Comparison of ENCODE assay signal across 9 cellular contexts in genomic region chr6:142872376-142872775, GRCh38.
DNase-seq lines count a peak whose midpoint lies in the region; ATAC-seq and TF ChIP-seq lines count a peak whose summit lies in the region.
"Had no signal": no experiment of that assay in that cellular context is flagged by ENCODE, and none has a peak within 500 bp of the region (broad histone marks: within the 10 kb centered on the region; RNA-seq: fewer than 3 reads in every experiment).

No MANE protein-coding gene starts in this region.

- no peak for ATAC-seq in HG03521 (IDR thresholded peaks at IDR 0.05; ENCODE audit: unreplicated experiment)

- H3K9me3 ChIP-seq in esophagus squamous epithelium (no peaks in the 10 kb centered on the region), osteoblast (ENCODE audit: low read depth, low read length) (no peaks in the 10 kb centered on the region), thyroid gland (no peaks in the 10 kb centered on the region)

- H2AFZ ChIP-seq in osteoblast (ENCODE audit: low read length): no peak overlapping the region

- H3K4me1 ChIP-seq in esophagus squamous epithelium: peaks cover 4 to 55% (median 30%) of the 10 kb centered on the region in 3 donors
- peaks cover 26% of the 10 kb centered on the region for H3K4me1 ChIP-seq in osteoblast (ENCODE audit: insufficient read depth, low read length)
- peaks cover 11 to 12% of the 10 kb centered on the region in 2 donors for H3K4me1 ChIP-seq in thyroid gland

- in situ Hi-C loops in SK-MEL-5 (cut with HindIII; ENCODE audit: low pct_unique_long_range_greater_than_20kb, low sequenced_read_pairs): no loop called here

- no peaks in the 10 kb centered on the region for H4K20me1 ChIP-seq in osteoblast (ENCODE audit: insufficient read depth, low read length)

- H3K36me3 ChIP-seq in esophagus squamous epithelium: no peaks in the 10 kb centered on the region
- no peaks in the 10 kb centered on the region for H3K36me3 ChIP-seq in osteoblast (ENCODE audit: insufficient read depth, low read length)
- no peaks in the 10 kb centered on the region for H3K36me3 ChIP-seq in thyroid gland

- peak; percentile 48 for DNase-seq in COLO829 (ENCODE audit: low spot score)
- peak; percentile 76 for DNase-seq in SK-MEL-5 (ENCODE audit: low read depth, low spot score)
- no peak for DNase-seq in esophagus squamous epithelium (lab: John Stamatoyannopoulos, UW)
- DNase-seq in osteoblast (ENCODE audit: insufficient read length, low spot score, missing footprints): no peak
- no peak for DNase-seq in thyroid gland
- no peak for DNase-seq in DMS53 treated with DMSO at 0.1 percent for 48 hours (lab: John Stamatoyannopoulos, UW; ENCODE audit: unreplicated experiment)
- no peak for DNase-seq in inferior parietal cortex (ENCODE audit: extremely low spot score)
- DNase-seq: activated naive CD8-positive, alpha-beta T cell treated with anti-CD3 and anti-CD28 coated beads, Interleukin-2, amount 10 ng/mL, durations not matched to agents 7 days and 5 days had no signal

- H3K79me2 ChIP-seq in osteoblast (ENCODE audit: insufficient read depth, low read length): peaks cover 77% of the 10 kb centered on the region

- TF ChIP-seq POLR2A in esophagus squamous epithelium (IDR thresholded peaks at IDR 0.05) (no peak), thyroid gland (IDR thresholded peaks at IDR 0.05) (no peak)

- TF ChIP-seq CTCF in esophagus squamous epithelium (IDR thresholded peaks at IDR 0.05) (no peak), osteoblast (IDR thresholded peaks at IDR 0.05; ENCODE audit: extremely low read depth, low read depth, low read length) (no peak), thyroid gland (IDR thresholded peaks at IDR 0.05) (no peak)

- intact Hi-C loops in esophagus squamous epithelium (cut with DNase I) (no loop called here), thyroid gland (cut with DNase I) (no loop called here)

- H3K27me3 ChIP-seq in esophagus squamous epithelium (no peaks in the 10 kb centered on the region), osteoblast (ENCODE audit: insufficient read depth, low read length) (no peaks in the 10 kb centered on the region), thyroid gland (no peaks in the 10 kb centered on the region)

- peak overlapping the region in 1 of 4 donors; percentile 21 for H3K4me3 ChIP-seq in esophagus squamous epithelium
- H3K4me3 ChIP-seq in osteoblast (ENCODE audit: insufficient read depth, low read length): peak overlapping the region; percentile 2
- no peak overlapping the region for H3K4me3 ChIP-seq in thyroid gland (replicated peaks in 1 of 3)

- H3K27ac ChIP-seq in esophagus squamous epithelium: peak overlapping the region; percentile 15 to 77 (median 54)
- H3K27ac ChIP-seq in osteoblast (ENCODE audit: low read depth, low read length): peak overlapping the region; percentile 89
- no peak overlapping the region for H3K27ac ChIP-seq in thyroid gland

- peak overlapping the region; percentile 43 for H3K4me2 ChIP-seq in osteoblast (ENCODE audit: insufficient read depth, low read length)

- WGBS in esophagus squamous epithelium, 2 donors: 70 to 84% methylated on average over 3 of the region's 3 CpGs
- 77 to 81% methylated on average over 3 of the region's 3 CpGs for WGBS in thyroid gland, 2 donors

Comparison
In these comparisons a context has a peak if more than half of its experiments do, and no peak if none do; other contexts are left out.
1. DNase-seq: peak in COLO829 (single experiment) and SK-MEL-5 (single experiment); none in esophagus squamous epithelium (single experiment), osteoblast (single experiment), thyroid gland (0 of 2), DMS53 treated with DMSO at 0.1 percent for 48 hours (single experiment) and inferior parietal cortex (single experiment).
2. H3K27ac ChIP-seq: peak in esophagus squamous epithelium (4 of 4) and osteoblast (single experiment); none in thyroid gland (0 of 3).